1 cellular context compared by ENCODE assay signal in the genomic region with DNA sequence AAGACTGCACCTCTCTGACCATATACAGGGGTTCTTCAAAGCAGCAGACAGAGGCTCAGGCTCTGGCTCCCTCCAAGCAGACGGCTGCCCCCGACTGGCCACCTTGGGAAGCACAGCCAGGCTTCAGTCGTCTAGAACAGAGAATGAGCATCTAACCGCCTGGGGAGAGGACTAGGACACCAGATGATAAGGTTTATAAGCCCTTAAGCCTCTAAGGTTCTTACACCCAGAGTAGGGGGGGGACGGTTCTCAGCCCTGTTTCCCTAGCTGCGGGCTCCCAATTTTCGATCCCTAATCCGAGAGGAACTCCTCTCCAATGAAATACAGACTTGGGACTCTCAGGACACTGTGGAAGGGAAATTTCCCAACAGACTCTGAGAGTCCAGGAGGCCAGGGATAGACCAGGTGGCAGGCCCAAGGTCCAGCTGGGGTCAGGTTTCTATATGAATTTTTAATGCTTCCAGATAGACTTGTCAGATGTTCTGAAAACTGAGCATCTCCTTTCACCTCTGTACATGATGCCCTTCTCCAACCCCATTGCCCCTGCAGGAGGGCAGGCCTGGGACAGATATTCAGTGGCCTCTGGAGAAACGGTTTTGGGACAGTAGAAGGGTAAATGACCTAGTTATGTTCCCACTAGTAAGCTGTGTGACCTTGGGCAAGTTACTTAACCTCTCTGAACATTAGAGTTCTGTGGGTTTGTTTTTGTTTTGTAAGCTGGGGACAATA.
TF ChIP-seq lines count a peak whose summit lies in the region.

No MANE protein-coding gene starts in this region.

TF ChIP-seq in K562, 482 proteins besides CTCF, POLR2A, EP300 and RAD21 (continued from another document):
- TF ChIP-seq, protein P1, sequence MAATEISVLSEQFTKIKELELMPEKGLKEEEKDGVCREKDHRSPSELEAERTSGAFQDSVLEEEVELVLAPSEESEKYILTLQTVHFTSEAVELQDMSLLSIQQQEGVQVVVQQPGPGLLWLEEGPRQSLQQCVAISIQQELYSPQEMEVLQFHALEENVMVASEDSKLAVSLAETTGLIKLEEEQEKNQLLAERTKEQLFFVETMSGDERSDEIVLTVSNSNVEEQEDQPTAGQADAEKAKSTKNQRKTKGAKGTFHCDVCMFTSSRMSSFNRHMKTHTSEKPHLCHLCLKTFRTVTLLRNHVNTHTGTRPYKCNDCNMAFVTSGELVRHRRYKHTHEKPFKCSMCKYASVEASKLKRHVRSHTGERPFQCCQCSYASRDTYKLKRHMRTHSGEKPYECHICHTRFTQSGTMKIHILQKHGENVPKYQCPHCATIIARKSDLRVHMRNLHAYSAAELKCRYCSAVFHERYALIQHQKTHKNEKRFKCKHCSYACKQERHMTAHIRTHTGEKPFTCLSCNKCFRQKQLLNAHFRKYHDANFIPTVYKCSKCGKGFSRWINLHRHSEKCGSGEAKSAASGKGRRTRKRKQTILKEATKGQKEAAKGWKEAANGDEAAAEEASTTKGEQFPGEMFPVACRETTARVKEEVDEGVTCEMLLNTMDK (IDR thresholded peaks at IDR 0.05; ENCODE audit: borderline replicate concordance, insufficient read depth, low read depth, low read length, poor library complexity, severe bottlenecking) = peak; percentile 5
- TF ChIP-seq, protein P2, sequence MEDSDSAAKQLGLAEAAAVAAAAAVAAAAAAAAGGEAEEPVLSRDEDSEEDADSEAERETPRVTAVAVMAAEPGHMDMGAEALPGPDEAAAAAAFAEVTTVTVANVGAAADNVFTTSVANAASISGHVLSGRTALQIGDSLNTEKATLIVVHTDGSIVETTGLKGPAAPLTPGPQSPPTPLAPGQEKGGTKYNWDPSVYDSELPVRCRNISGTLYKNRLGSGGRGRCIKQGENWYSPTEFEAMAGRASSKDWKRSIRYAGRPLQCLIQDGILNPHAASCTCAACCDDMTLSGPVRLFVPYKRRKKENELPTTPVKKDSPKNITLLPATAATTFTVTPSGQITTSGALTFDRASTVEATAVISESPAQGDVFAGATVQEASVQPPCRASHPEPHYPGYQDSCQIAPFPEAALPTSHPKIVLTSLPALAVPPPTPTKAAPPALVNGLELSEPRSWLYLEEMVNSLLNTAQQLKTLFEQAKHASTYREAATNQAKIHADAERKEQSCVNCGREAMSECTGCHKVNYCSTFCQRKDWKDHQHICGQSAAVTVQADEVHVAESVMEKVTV (CRISPR knock-in tag; IDR thresholded peaks at IDR 0.05) = peak; percentile 49; the same call in 1 of the 2 replicates
- TF ChIP-seq ATF7 (IDR thresholded peaks at IDR 0.05) = 0 out of 2 replicates have a peak, but pooled peaks have one; percentile 10
- no peak for TF ChIP-seq ZSCAN32 (CRISPR knock-in tag; IDR thresholded peaks at IDR 0.05)
- peak; percentile 74; the same call in 1 of the 2 replicates for TF ChIP-seq HDAC2 (IDR thresholded peaks at IDR 0.05)
- TF ChIP-seq L3MBTL2 (IDR thresholded peaks at IDR 0.05) = no peak
- peak; percentile 73; the same call in 1 of the 2 replicates for TF ChIP-seq ADNP (tag; IDR thresholded peaks at IDR 0.05)
- no peak for TF ChIP-seq TRIM28 (IDR thresholded peaks at IDR 0.05)
- 0 out of 2 replicates have a peak, but pooled peaks have one; percentile 66 for TF ChIP-seq XRCC5 (IDR thresholded peaks at IDR 0.05; ENCODE audit: low read depth, low read length)
- TF ChIP-seq CBX3 (IDR thresholded peaks at IDR 0.05; ENCODE audit: borderline replicate concordance in 1 of 2, low read length in 2 of 2) = peak in 1 of 2 experiments; percentile 23; a peak in 1 of 3 replicates
- no peak for TF ChIP-seq REST (CRISPR knock-in tag; IDR thresholded peaks at IDR 0.05; ENCODE audit: low read depth)
- peak; percentile 44 for TF ChIP-seq HMBOX1 (IDR thresholded peaks at IDR 0.05)
- TF ChIP-seq SMAD4 (CRISPR knock-in tag; conservative IDR thresholded peaks at IDR 0.05) = 0 out of 2 replicates have a peak, but pooled peaks have one; percentile 18
- no peak for TF ChIP-seq XRCC3 (IDR thresholded peaks at IDR 0.05)
- TF ChIP-seq ARHGAP35 (IDR thresholded peaks at IDR 0.05; ENCODE audit: partially characterized antibody) = no peak
- no peak for TF ChIP-seq GATA2 (CRISPR knock-in tag; IDR thresholded peaks at IDR 0.05)
- TF ChIP-seq JUND (IDR thresholded peaks at IDR 0.05; ENCODE audit: borderline replicate concordance, low read depth, low read length) = peak; percentile 50; the same call in 1 of the 2 replicates
- TF ChIP-seq JUND (tag; IDR thresholded peaks at IDR 0.05; ENCODE audit: borderline replicate concordance, low read depth, low read length) = no peak; the same call in 2 of the 3 replicates
- TF ChIP-seq, protein P3, sequence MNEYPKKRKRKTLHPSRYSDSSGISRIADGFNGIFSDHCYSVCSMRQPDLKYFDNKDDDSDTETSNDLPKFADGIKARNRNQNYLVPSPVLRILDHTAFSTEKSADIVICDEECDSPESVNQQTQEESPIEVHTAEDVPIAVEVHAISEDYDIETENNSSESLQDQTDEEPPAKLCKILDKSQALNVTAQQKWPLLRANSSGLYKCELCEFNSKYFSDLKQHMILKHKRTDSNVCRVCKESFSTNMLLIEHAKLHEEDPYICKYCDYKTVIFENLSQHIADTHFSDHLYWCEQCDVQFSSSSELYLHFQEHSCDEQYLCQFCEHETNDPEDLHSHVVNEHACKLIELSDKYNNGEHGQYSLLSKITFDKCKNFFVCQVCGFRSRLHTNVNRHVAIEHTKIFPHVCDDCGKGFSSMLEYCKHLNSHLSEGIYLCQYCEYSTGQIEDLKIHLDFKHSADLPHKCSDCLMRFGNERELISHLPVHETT (CRISPR knock-in tag; conservative IDR thresholded peaks at IDR 0.05 in 1 of 2, IDR thresholded peaks at IDR 0.05 in 1 of 2) = no peak
- TF ChIP-seq CHD4 (IDR thresholded peaks at IDR 0.05; ENCODE audit: insufficient read depth, insufficient replicate concordance, low read depth, low read length, poor library complexity, severe bottlenecking) = peak; percentile 81
- TF ChIP-seq NR1H2 (CRISPR knock-in tag; IDR thresholded peaks at IDR 0.05) = 0 out of 2 replicates have a peak, but pooled peaks have one; percentile 34
- 0 out of 2 replicates have a peak, but pooled peaks have one; percentile 42 for TF ChIP-seq E2F1 (CRISPR knock-in tag; IDR thresholded peaks at IDR 0.05)
